In the genomic region with DNA sequence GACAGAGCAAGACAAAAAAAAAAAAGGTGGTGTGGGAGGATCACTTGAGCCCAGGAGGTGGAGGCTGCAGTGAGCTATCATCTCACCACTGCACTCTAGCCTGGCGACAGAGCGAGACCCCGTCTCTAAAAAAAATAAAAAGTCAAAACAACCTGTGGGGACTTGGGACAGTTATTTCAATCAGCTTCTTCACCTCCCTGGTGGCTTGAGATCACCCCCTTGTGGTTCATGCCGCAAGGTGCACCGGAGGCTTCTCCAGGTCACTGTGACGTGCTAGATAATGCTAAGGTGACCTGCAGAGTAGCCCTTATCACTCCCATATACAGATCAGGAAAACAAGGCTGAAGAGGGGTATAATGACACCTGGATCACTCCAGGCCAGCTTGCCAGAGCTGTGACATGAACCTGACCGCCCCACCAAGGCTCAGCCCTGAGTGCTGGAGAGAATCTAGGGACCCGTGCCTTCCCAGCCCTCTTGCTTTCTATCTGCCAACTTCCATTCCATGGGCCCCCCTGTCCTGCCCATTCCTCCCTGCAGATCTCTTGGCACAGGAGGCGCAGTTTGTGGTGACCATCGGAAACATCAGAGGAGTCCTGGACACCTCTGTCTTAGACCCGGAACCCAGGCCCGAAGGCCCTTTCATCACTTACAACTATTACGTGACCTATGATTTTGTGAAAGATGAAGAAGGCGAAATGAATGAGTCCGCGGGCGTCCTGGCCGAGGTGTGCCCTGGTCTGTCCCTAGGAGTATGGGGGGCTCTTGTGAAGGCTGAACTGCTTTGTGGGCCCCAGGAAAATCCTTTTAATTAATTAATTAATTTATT, we compare ENCODE assay signal across 8 cellular contexts. TPM values are rescaled to one million over a fixed set of nuclear protein-coding genes. Genes with fewer than 3 reads are reported as not detected.
DNase-seq lines count a peak whose midpoint lies in the region; ATAC-seq and TF ChIP-seq lines count a peak whose summit lies in the region.

No MANE protein-coding gene starts in this region.

- H3K36me3 ChIP-seq in endodermal cell (ENCODE audit: control insufficient read depth, insufficient read depth, low read length) (no peaks in the 10 kb centered on the region), suprapubic skin (no peaks in the 10 kb centered on the region)
- no peaks in the 10 kb centered on the region for H3K36me3 ChIP-seq in naive thymus-derived CD4-positive, alpha-beta T cell (ENCODE audit: control insufficient read depth in 2 of 3, insufficient read depth in 3 of 3, low read length in 3 of 3)

- WGBS in endodermal cell (ENCODE audit: insufficient coverage in 1 of 2, insufficient read length in 1 of 2), 2 experiments = 51 to 69% methylated on average over 6 to 18 of the region's 18 CpGs
- WGBS in suprapubic skin = 67% methylated on average over 18 of the region's 18 CpGs

- H3K27ac ChIP-seq in endodermal cell (ENCODE audit: low read depth, low read length) (no peak overlapping the region), suprapubic skin (no peak overlapping the region)
- H3K27ac ChIP-seq in naive thymus-derived CD4-positive, alpha-beta T cell (ENCODE audit: low read depth, low read length) = no peak overlapping the region

- CTCF ChIA-PET in naive thymus-derived CD4-positive, alpha-beta T cell (lab: Charles Lee) = interaction anchor here (0.6 to 1.9 kb wide), 3 partner anchors 45 to 155 kb away, joined by 3 to 11 read pairs (median 6); no protein-coding TSS in a partner anchor

- no peaks in the 10 kb centered on the region for H3K36me3 Mint-ChIP-seq in endodermal cell (ENCODE audit: low read depth)
- peaks cover 0 to 7% (median 5%) of the 10 kb centered on the region in 5 donors for H3K36me3 Mint-ChIP-seq in naive thymus-derived CD4-positive, alpha-beta T cell

- TF ChIP-seq CTCF in AG10803 (conservative IDR thresholded peaks at IDR 0.05; ENCODE audit: low read length) (peak; percentile 87), endodermal cell (conservative IDR thresholded peaks at IDR 0.05) (peak; percentile 93), suprapubic skin (IDR thresholded peaks at IDR 0.05) (peak; percentile 15 to 68)

- no peaks in the 10 kb centered on the region for H3K9me3 ChIP-seq in endodermal cell (ENCODE audit: control insufficient read depth, low read length)
- H3K9me3 ChIP-seq in naive thymus-derived CD4-positive, alpha-beta T cell (ENCODE audit: control insufficient read depth in 2 of 3, low read length in 3 of 3) = no peaks in the 10 kb centered on the region
- H3K9me3 ChIP-seq in suprapubic skin = no peaks in the 10 kb centered on the region

- TF ChIP-seq POLR2A in suprapubic skin (IDR thresholded peaks at IDR 0.05) = no peak

- peaks cover 6% of the 10 kb centered on the region for H3K27me3 Mint-ChIP-seq in endodermal cell (ENCODE audit: insufficient read depth)
- H3K27me3 Mint-ChIP-seq in naive thymus-derived CD4-positive, alpha-beta T cell = peaks cover 0 to 12% (median 0%) of the 10 kb centered on the region in 5 donors

- H3K4me1 ChIP-seq in endodermal cell (ENCODE audit: control insufficient read depth, insufficient read depth, low read length) (no peaks in the 10 kb centered on the region), suprapubic skin (no peaks in the 10 kb centered on the region)
- H3K4me1 ChIP-seq in naive thymus-derived CD4-positive, alpha-beta T cell (ENCODE audit: control insufficient read depth in 2 of 2, insufficient read depth in 2 of 2, low read length in 2 of 2) = no peaks in the 10 kb centered on the region

- H3K9me3 Mint-ChIP-seq in endodermal cell = peaks cover 3% of the 10 kb centered on the region
- peaks cover 0 to 8% (median 3%) of the 10 kb centered on the region in 11 donors for H3K9me3 Mint-ChIP-seq in naive thymus-derived CD4-positive, alpha-beta T cell

- DNase-seq in AG10803 (ENCODE audit: low read depth) (peak; percentile 40), NCI-H510A treated with DMSO at 0.1 percent for 48 hours (lab: John Stamatoyannopoulos, UW) (peak; percentile 77), endodermal cell (peak; percentile 98), suprapubic skin (ENCODE audit: low spot score in 2 of 2) (no peak)
- DNase-seq in activated CD4-positive, alpha-beta T cell treated with anti-CD3 and anti-CD28 coated beads, Interleukin-2, amount 50 U/mL, for 48 hours = peak; percentile 79 to 85
- DNase-seq in naive thymus-derived CD4-positive, alpha-beta T cell = peak in 8 of 9 donors; percentile 29 to 70 (median 55)

- H3K4me1 Mint-ChIP-seq in endodermal cell = no peaks in the 10 kb centered on the region
- peaks cover 0 to 6% (median 0%) of the 10 kb centered on the region in 7 donors for H3K4me1 Mint-ChIP-seq in naive thymus-derived CD4-positive, alpha-beta T cell

- H3K27ac Mint-ChIP-seq in endodermal cell = no peak overlapping the region
- no peak overlapping the region for H3K27ac Mint-ChIP-seq in naive thymus-derived CD4-positive, alpha-beta T cell

- peak; percentile 57 for ATAC-seq in GM18861 (IDR thresholded peaks at IDR 0.05; ENCODE audit: unreplicated experiment)
- ATAC-seq in naive thymus-derived CD4-positive, alpha-beta T cell = peak; percentile 89
- no peak for ATAC-seq in GM21515 (IDR thresholded peaks at IDR 0.05; ENCODE audit: unreplicated experiment)

- no peak overlapping the region for H3K9ac ChIP-seq in endodermal cell (ENCODE audit: extremely low read depth, low read length, poor library complexity, severe bottlenecking)

- POLR2A ChIA-PET in naive thymus-derived CD4-positive, alpha-beta T cell (lab: Charles Lee) = no interaction called here

- no peak overlapping the region for H3K4me3 Mint-ChIP-seq in endodermal cell
- no peak overlapping the region for H3K4me3 Mint-ChIP-seq in naive thymus-derived CD4-positive, alpha-beta T cell

- no peak overlapping the region for H3K4me3 ChIP-seq in AG10803 (ENCODE audit: low read length)
- H3K4me3 ChIP-seq in endodermal cell (ENCODE audit: low read length) = no peak overlapping the region
- no peak overlapping the region for H3K4me3 ChIP-seq in naive thymus-derived CD4-positive, alpha-beta T cell (ENCODE audit: low read length)
- H3K4me3 ChIP-seq in suprapubic skin = no peak overlapping the region

- intact Hi-C loops in naive thymus-derived CD4-positive, alpha-beta T cell (cut with micrococcal nuclease) = loop anchor here (1.0 to 2.0 kb wide), 5 partner anchors 30 to 274 kb away; no protein-coding TSS in a partner anchor

- no peak for TF ChIP-seq EP300 in suprapubic skin (IDR thresholded peaks at IDR 0.05)

- H3K27me3 ChIP-seq in endodermal cell (ENCODE audit: control insufficient read depth, insufficient read depth, low read length, poor library complexity, severe bottlenecking) (no peaks in the 10 kb centered on the region), suprapubic skin (peaks cover 15% of the 10 kb centered on the region)
- no peaks in the 10 kb centered on the region for H3K27me3 ChIP-seq in naive thymus-derived CD4-positive, alpha-beta T cell (ENCODE audit: control insufficient read depth in 2 of 2, insufficient read depth in 2 of 2, low read length in 2 of 2)

RNA-seq across cellular contexts. Expression of a gene that starts 8.1 kb away (rescaled TPM):
- total RNA-seq in endodermal cell = 1 to 10 TPM; 1.5 to 2.4 TPM
- polyA plus RNA-seq in endodermal cell (2013, experiment 1 of 2) = 1.2 TPM
- 0.79 TPM for polyA plus RNA-seq in endodermal cell (2013, experiment 2 of 2)
- total RNA-seq in naive thymus-derived CD4-positive, alpha-beta T cell = 1 to 10 TPM in 1 of 5 experiments, under 1 TPM in 2, not detected in 2; 0.34 to 2.3 (median 0.40) TPM
- polyA plus RNA-seq in naive thymus-derived CD4-positive, alpha-beta T cell = not detected
- 1 to 10 TPM in 1 of 4 donors, not detected in 3; 1.1 TPM for total RNA-seq in suprapubic skin

RNA-seq across cellular contexts. Expression of a gene that starts 12.5 kb away (rescaled TPM):
- total RNA-seq in endodermal cell (1 to 10 TPM; 1.6 to 1.8 TPM), suprapubic skin (10 to 100 TPM in 1 of 4 donors, 1 to 10 TPM in 3; 3.3 to 12.9 (median 5.6) TPM)
- 1.4 TPM for polyA plus RNA-seq in endodermal cell (2013, experiment 1 of 2)
- polyA plus RNA-seq in endodermal cell (2013, experiment 2 of 2) = 0.41 TPM
- total RNA-seq in naive thymus-derived CD4-positive, alpha-beta T cell = 1 to 10 TPM in 1 of 5 experiments, under 1 TPM in 2, not detected in 2; 0.54 to 1.1 (median 0.70) TPM
- polyA plus RNA-seq in naive thymus-derived CD4-positive, alpha-beta T cell = under 1 TPM; 0.15 to 0.34 TPM

RNA-seq across cellular contexts. Expression of a gene that starts 17.0 kb away (rescaled TPM):
- total RNA-seq in endodermal cell (not detected), suprapubic skin (not detected)
- not detected for polyA plus RNA-seq in endodermal cell (2013, experiment 1 of 2)
- not detected for polyA plus RNA-seq in endodermal cell (2013, experiment 2 of 2)
- not detected for total RNA-seq in naive thymus-derived CD4-positive, alpha-beta T cell
- not detected for polyA plus RNA-seq in naive thymus-derived CD4-positive, alpha-beta T cell

RNA-seq across cellular contexts. Expression of a gene that starts 34.8 kb away (rescaled TPM):
- total RNA-seq in endodermal cell (10 to 100 TPM; 77.5 to 81.0 TPM), suprapubic skin (10 to 100 TPM; 33.3 to 58.3 (median 53.3) TPM)
- 77.6 TPM for polyA plus RNA-seq in endodermal cell (2013, experiment 1 of 2)
- 71.8 TPM for polyA plus RNA-seq in endodermal cell (2013, experiment 2 of 2)
- total RNA-seq in naive thymus-derived CD4-positive, alpha-beta T cell = 10 to 100 TPM; 41.3 to 94.1 (median 50.1) TPM
- 10 to 100 TPM; 58.3 to 68.3 TPM for polyA plus RNA-seq in naive thymus-derived CD4-positive, alpha-beta T cell

Comparison
In these comparisons a context has a peak if more than half of its experiments do, and no peak if none do; other contexts are left out.
1. DNase-seq: peak in AG10803 (single experiment), NCI-H510A treated with DMSO at 0.1 percent for 48 hours (single experiment), activated CD4-positive, alpha-beta T cell treated with anti-CD3 and anti-CD28 coated beads, Interleukin-2, amount 50 U/mL, for 48 hours (2 of 2), endodermal cell (single experiment) and naive thymus-derived CD4-positive, alpha-beta T cell (8 of 9); none in suprapubic skin (0 of 2).
2. CTCF ChIP-seq: peak in every context shown above with its lines; median percentile 93 in endodermal cell; 87 in AG10803; 42 in suprapubic skin.